8 cellular contexts compared by ENCODE assay signal in the genomic region with DNA sequence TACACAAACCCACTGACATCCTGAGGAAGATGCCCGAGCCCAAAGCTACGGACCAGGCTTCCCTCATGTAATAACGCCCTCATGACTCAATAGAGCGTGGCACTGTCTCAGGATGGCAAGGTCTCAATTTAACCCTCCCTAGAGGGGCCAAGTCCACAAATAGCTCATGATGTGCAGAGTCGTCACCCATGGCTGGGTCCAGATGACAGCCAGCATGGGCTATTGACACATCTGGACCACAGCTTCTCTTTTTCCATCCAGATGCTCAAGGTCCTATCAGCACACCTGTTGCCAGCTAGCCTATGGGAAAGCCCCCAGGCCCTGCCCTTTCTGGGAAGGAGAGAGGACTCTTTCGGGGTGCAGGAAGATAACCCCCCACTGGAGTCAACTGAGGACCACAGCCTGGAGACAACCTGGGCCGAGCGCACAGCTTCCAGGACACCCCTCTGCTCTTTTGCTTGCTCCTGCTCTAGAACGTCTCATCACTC. TPM values are rescaled to one million over a fixed set of nuclear protein-coding genes. Genes with fewer than 3 reads are reported as not detected.
DNase-seq lines count a peak whose midpoint lies in the region; ATAC-seq and TF ChIP-seq lines count a peak whose summit lies in the region.

No MANE protein-coding gene starts in this region.

- no peak for TF ChIP-seq POLR2A in testis (IDR thresholded peaks at IDR 0.05)

- no peak for TF ChIP-seq CTCF in testis (IDR thresholded peaks at IDR 0.05)

- H3K27ac ChIP-seq in duodenal mucosa (ENCODE audit: low read depth, low read length): no peak overlapping the region
- no peak overlapping the region for H3K27ac ChIP-seq in testis

- H3K9me3 ChIP-seq in duodenal mucosa (ENCODE audit: control insufficient read depth in 1 of 2, low read length in 2 of 2) (no peaks in the 10 kb centered on the region), testis (no peaks in the 10 kb centered on the region)

- H3K4me3 ChIP-seq in duodenal mucosa (ENCODE audit: low read depth in 1 of 2, low read length in 2 of 2): peak overlapping the region; percentile 56 to 71
- H3K4me3 ChIP-seq in testis: no peak overlapping the region

- WGBS in testis, 2 donors: 87 to 95% methylated on average over 6 to 9 of the region's 9 CpGs

- peak; percentile 75 for DNase-seq in GF-D8 (lab: John Stamatoyannopoulos, UW)
- no peak for DNase-seq in testis
- DNase-seq in glomerular visceral epithelial cell (ENCODE audit: extremely low spot score): no peak
- DNase-seq in globus pallidus (ENCODE audit: low spot score): no peak
- DNase-seq in NCI-H1930 (lab: John Stamatoyannopoulos, UW): no peak

- ATAC-seq in GM19397 (IDR thresholded peaks at IDR 0.05; ENCODE audit: unreplicated experiment): peak; percentile 34
- ATAC-seq in HG03460 (IDR thresholded peaks at IDR 0.05; ENCODE audit: unreplicated experiment): peak; percentile 41

- no peak overlapping the region for H3K9ac ChIP-seq in duodenal mucosa (ENCODE audit: low read depth in 1 of 2, low read length in 2 of 2)

- H3K4me1 ChIP-seq in duodenal mucosa (ENCODE audit: control insufficient read depth in 1 of 2, insufficient read depth in 2 of 2, low read length in 2 of 2) (peaks cover 21 to 36% of the 10 kb centered on the region in 2 donors), testis (no peaks in the 10 kb centered on the region)

- H3K27me3 ChIP-seq in duodenal mucosa (ENCODE audit: control insufficient read depth in 1 of 2, insufficient read depth in 2 of 2, low read length in 2 of 2) (no peaks in the 10 kb centered on the region), testis (no peaks in the 10 kb centered on the region)

- intact Hi-C loops in testis (cut with DNase I; ENCODE audit: low total_unique reads): no loop called here

- no peaks in the 10 kb centered on the region for H3K36me3 ChIP-seq in duodenal mucosa (ENCODE audit: control insufficient read depth in 1 of 2, insufficient read depth in 2 of 2, low read length in 2 of 2)
- H3K36me3 ChIP-seq in testis (ENCODE audit: low read depth, missing control alignments): no peaks in the 10 kb centered on the region

RNA-seq across cellular contexts. Expression of gene LAPTM5, which starts 2.8 kb away (rescaled TPM):
- total RNA-seq in testis: 10 to 100 TPM in 1 of 2 donors, 1 to 10 TPM in 1; 2.0 to 16.3 TPM
- polyA plus RNA-seq in testis (ENCODE audit: insufficient read depth, low read depth, low replicate concordance): 46.9 TPM

RNA-seq across cellular contexts. Expression of gene MATN1, which starts 31.3 kb away (rescaled TPM):
- under 1 TPM; 0.55 to 0.62 TPM for total RNA-seq in testis
- polyA plus RNA-seq in testis (ENCODE audit: insufficient read depth, low read depth, low replicate concordance): 0.32 TPM

Comparison
In these comparisons a context has a peak if more than half of its experiments do, and no peak if none do; other contexts are left out.
1. H3K4me3 ChIP-seq: peak in duodenal mucosa (2 of 2); none in testis (0 of 2).